In the genomic region with DNA sequence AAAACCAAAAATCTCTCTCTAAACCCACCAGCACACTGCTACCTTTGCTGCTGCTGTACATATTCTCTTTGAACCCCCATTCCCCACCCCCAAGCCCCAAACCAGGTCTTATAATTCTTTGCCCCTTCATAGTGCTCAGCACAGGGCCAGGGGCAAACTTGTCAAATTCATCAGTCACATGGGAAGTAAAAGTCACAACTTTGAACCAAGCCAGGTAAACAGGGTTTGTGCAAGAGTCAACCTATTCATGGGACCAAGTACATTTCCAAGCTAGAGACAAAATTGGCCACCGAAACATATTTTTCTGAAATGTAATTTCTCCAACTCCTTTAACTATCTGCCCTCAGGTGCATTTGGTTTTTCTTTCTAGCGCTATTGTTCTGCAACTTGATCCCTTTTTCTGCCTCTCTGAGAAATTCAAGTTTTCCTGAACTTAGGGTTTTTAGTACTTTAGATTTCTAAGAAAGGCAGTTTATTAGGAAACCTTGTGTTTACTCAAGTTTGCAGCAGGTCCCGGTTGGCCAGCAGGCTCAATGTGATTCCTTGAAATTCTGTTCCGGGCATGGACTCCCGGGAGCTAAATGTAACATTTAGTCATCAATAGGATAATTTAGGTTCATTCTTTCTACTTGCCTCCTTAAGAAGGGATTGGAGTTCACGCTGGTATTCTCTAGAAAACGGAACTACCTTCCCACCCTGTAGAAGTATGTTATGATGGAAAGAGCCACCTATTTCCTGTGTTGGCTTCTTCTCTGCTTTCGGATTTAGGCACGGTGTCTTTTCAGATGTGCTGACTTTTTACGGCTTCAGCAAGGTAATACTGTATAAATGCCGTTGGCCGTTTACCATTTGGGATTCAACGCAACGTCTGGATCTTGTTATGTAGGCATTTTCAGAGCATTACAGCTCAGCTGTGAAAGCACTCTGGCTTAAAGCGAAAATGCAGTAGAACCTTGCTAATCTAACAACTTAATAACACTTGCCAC, we compare ENCODE assay signal across 10 cellular contexts.
DNase-seq lines count a peak whose midpoint lies in the region; ATAC-seq and TF ChIP-seq lines count a peak whose summit lies in the region.
"Had no signal": no experiment of that assay in that cellular context is flagged by ENCODE, and none has a peak within 500 bp of the region (broad histone marks: within the 10 kb centered on the region; RNA-seq: fewer than 3 reads in every experiment).

No MANE protein-coding gene starts in this region.

- TF ChIP-seq CTCF in left ventricle myocardium inferior (IDR thresholded peaks at IDR 0.05; ENCODE audit: borderline replicate concordance) (no peak), lower lobe of right lung (IDR thresholded peaks at IDR 0.05) (no peak), GM13977 (IDR thresholded peaks at IDR 0.05; ENCODE audit: extremely low read depth, insufficient read depth, missing control alignments) (no peak)

- peaks cover 73% of the 10 kb centered on the region for H3K4me1 Mint-ChIP-seq in activated naive CD8-positive, alpha-beta T cell treated with anti-CD3 and anti-CD28 coated beads, Interleukin-2, amount 10 ng/mL, durations not matched to agents 7 days and 5 days

- H3K36me3 Mint-ChIP-seq in activated naive CD8-positive, alpha-beta T cell treated with anti-CD3 and anti-CD28 coated beads, Interleukin-2, amount 10 ng/mL, durations not matched to agents 7 days and 5 days, result peaks cover 5% of the 10 kb centered on the region

- H3K9me3 Mint-ChIP-seq in activated naive CD8-positive, alpha-beta T cell treated with anti-CD3 and anti-CD28 coated beads, Interleukin-2, amount 10 ng/mL, durations not matched to agents 7 days and 5 days, result no peaks in the 10 kb centered on the region

- intact Hi-C loops in left ventricle myocardium inferior (cut with micrococcal nuclease) (no loop called here), cardiac septum (cut with DNase I) (no loop called here), lower lobe of right lung (cut with DNase I) (no loop called here)

- in situ Hi-C loops in GM13977 (cut with MboI; ENCODE audit: low pct_unique_long_range_greater_than_20kb, low sequenced_read_pairs, unreplicated experiment), result no loop called here

- H3K9me3 ChIP-seq in left ventricle myocardium inferior (replicated peaks) (no peaks in the 10 kb centered on the region), lower lobe of right lung (no peaks in the 10 kb centered on the region)
- H3K9me3 ChIP-seq: Caco-2 had no signal

- no peak for DNase-seq in left ventricle myocardium inferior
- DNase-seq in cardiac septum (ENCODE audit: low spot score), result no peak
- DNase-seq in activated naive CD8-positive, alpha-beta T cell treated with anti-CD3 and anti-CD28 coated beads, Interleukin-2, amount 10 ng/mL, durations not matched to agents 7 days and 5 days, result no peak
- no peak for DNase-seq in lower lobe of right lung
- DNase-seq in stimulated activated CD4-positive, alpha-beta T cell treated with anti-CD3 and anti-CD28 coated beads, Interleukin-4, amount 100 ng/mL, for 24 hours, result no peak
- no peak for DNase-seq in occipital lobe (lab: John Stamatoyannopoulos, UW)
- DNase-seq in GM13977 (ENCODE audit: low spot score), result no peak
- no peak for DNase-seq in NCI-H1694 (lab: John Stamatoyannopoulos, UW)
- DNase-seq: Caco-2 had no signal

- peak overlapping the region; percentile 91 for H3K4me3 Mint-ChIP-seq in activated naive CD8-positive, alpha-beta T cell treated with anti-CD3 and anti-CD28 coated beads, Interleukin-2, amount 10 ng/mL, durations not matched to agents 7 days and 5 days

- peak; percentile 34 for ATAC-seq in activated naive CD8-positive, alpha-beta T cell treated with anti-CD3 and anti-CD28 coated beads, Interleukin-2, amount 10 ng/mL, durations not matched to agents 7 days and 5 days (ENCODE audit: low read depth)
- ATAC-seq in lower lobe of right lung, result no peak

- POLR2A ChIA-PET in activated naive CD8-positive, alpha-beta T cell treated with anti-CD3 and anti-CD28 coated beads, Interleukin-2, amount 10 ng/mL, durations not matched to agents 7 days and 5 days (lab: Charles Lee), result interaction anchor here (1.3 to 1.8 kb wide), 3 partner anchors 43 to 107 kb away, joined by 3 to 4 read pairs (median 4); no protein-coding TSS in a partner anchor

- peaks cover 6% of the 10 kb centered on the region for H3K4me1 ChIP-seq in left ventricle myocardium inferior
- peaks cover 33% of the 10 kb centered on the region for H3K4me1 ChIP-seq in lower lobe of right lung
- H3K4me1 ChIP-seq: Caco-2 had no signal

- H3K36me3 ChIP-seq in left ventricle myocardium inferior (no peaks in the 10 kb centered on the region), lower lobe of right lung (no peaks in the 10 kb centered on the region)
- H3K36me3 ChIP-seq: cardiac muscle cell had no signal

- H3K4me3 ChIP-seq in left ventricle myocardium inferior, result peak overlapping the region; percentile 10
- peak overlapping the region; percentile 14 for H3K4me3 ChIP-seq in lower lobe of right lung
- H3K4me3 ChIP-seq: cardiac muscle cell had no signal

- no peaks in the 10 kb centered on the region for H3K27me3 Mint-ChIP-seq in activated naive CD8-positive, alpha-beta T cell treated with anti-CD3 and anti-CD28 coated beads, Interleukin-2, amount 10 ng/mL, durations not matched to agents 7 days and 5 days

- H3K27ac Mint-ChIP-seq in activated naive CD8-positive, alpha-beta T cell treated with anti-CD3 and anti-CD28 coated beads, Interleukin-2, amount 10 ng/mL, durations not matched to agents 7 days and 5 days, result peak overlapping the region; percentile 99

- no peak overlapping the region for H3K27ac ChIP-seq in left ventricle myocardium inferior (replicated peaks)
- no peak overlapping the region for H3K27ac ChIP-seq in lower lobe of right lung
- H3K27ac ChIP-seq: cardiac muscle cell had no signal

- H3K27me3 ChIP-seq in left ventricle myocardium inferior (ENCODE audit: low read depth) (no peaks in the 10 kb centered on the region), lower lobe of right lung (ENCODE audit: low read depth) (no peaks in the 10 kb centered on the region)
- H3K27me3 ChIP-seq: cardiac muscle cell had no signal
